ENCODE assay signal across 21 cellular contexts in genomic region chr1:240139511-240139910, GRCh38. TPM values are rescaled to one million over a fixed set of nuclear protein-coding genes. Genes with fewer than 3 reads are reported as not detected.
A peak's percentile ranks its signal among the peaks of the same experiment; 100 is the strongest.
DNase-seq lines count a peak whose midpoint lies in the region; ATAC-seq, FAIRE-seq and TF ChIP-seq lines count a peak whose summit lies in the region.
"Had no signal": no experiment of that assay in that cellular context is flagged by ENCODE, and none has a peak within 500 bp of the region (broad histone marks: within the 10 kb centered on the region; RNA-seq: fewer than 3 reads in every experiment).

No MANE protein-coding gene starts in this region.

- no peak overlapping the region for H3K4me2 ChIP-seq in mesendoderm (ENCODE audit: low read length)
- no peak overlapping the region for H3K4me2 ChIP-seq in GM23338
- H3K4me2 ChIP-seq: BLaER1 had no signal

- H3K27ac ChIP-seq in esophagus muscularis mucosa (replicated peaks in 1 of 4) = no peak overlapping the region
- no peak overlapping the region for H3K27ac ChIP-seq in mesendoderm (ENCODE audit: low read depth, low read length)
- no peak overlapping the region for H3K27ac ChIP-seq in kidney (ENCODE audit: low read depth in 2 of 2, low read length in 2 of 2)
- no peak overlapping the region for H3K27ac ChIP-seq in left ventricle myocardium inferior (replicated peaks)
- H3K27ac ChIP-seq in GM23338 (ENCODE audit: low read depth) = no peak overlapping the region
- H3K27ac ChIP-seq: BLaER1, GM23248 had no signal

- H3K36me3 Mint-ChIP-seq in GM23338 (ENCODE audit: low read depth) = no peaks in the 10 kb centered on the region
- H3K36me3 Mint-ChIP-seq: CD14-positive monocyte; CD4-positive, alpha-beta memory T cell; IgD-negative memory B cell had no signal

- no peaks in the 10 kb centered on the region for H4K20me1 ChIP-seq in GM23338 (replicated peaks; ENCODE audit: insufficient read depth)
- H4K20me1 ChIP-seq: BLaER1 had no signal

- peaks cover 24% of the 10 kb centered on the region for H3K4me1 Mint-ChIP-seq in GM23338
- H3K4me1 Mint-ChIP-seq: CD14-positive monocyte; CD4-positive, alpha-beta memory T cell; IgD-negative memory B cell had no signal

- intact Hi-C loops in esophagus muscularis mucosa (cut with DNase I) = no loop called here
- intact Hi-C loops in kidney (cut with DNase I) = no loop called here
- intact Hi-C loops in left ventricle myocardium inferior (cut with micrococcal nuclease) = no loop called here

- TF ChIP-seq CTCF in D721Med (IDR thresholded peaks at IDR 0.05; ENCODE audit: insufficient read depth, missing control alignments) = no peak
- TF ChIP-seq CTCF in esophagus muscularis mucosa (IDR thresholded peaks at IDR 0.05) = no peak
- TF ChIP-seq CTCF in kidney (IDR thresholded peaks at IDR 0.05; ENCODE audit: borderline replicate concordance, extremely low read depth, insufficient read depth) = no peak
- no peak for TF ChIP-seq CTCF in left ventricle myocardium inferior (IDR thresholded peaks at IDR 0.05; ENCODE audit: borderline replicate concordance)
- TF ChIP-seq CTCF in GM23338 (conservative IDR thresholded peaks at IDR 0.05; ENCODE audit: low read depth in 2 of 2) = no peak

- WGBS in esophagus muscularis mucosa = 86% methylated on average over 5 of the region's 5 CpGs
- WGBS in mesendoderm (ENCODE audit: extremely low coverage, insufficient coverage, low lambda C conversion rate) = no CpG with 5 or more reads among the region's 5 CpGs

- no peaks in the 10 kb centered on the region for H3K9me2 ChIP-seq in GM23338 (ENCODE audit: insufficient read depth)

- H4K8ac ChIP-seq in mesendoderm (ENCODE audit: low read depth, low read length) = no peak overlapping the region

- no peak overlapping the region for H2AFZ ChIP-seq in GM23338
- H2AFZ ChIP-seq: GM23248 had no signal

- no peak overlapping the region for H2BK5ac ChIP-seq in mesendoderm (ENCODE audit: low read length)

- H3K27me3 Mint-ChIP-seq in GM23338 (ENCODE audit: insufficient read depth, low read depth, poor library complexity) = peaks cover 2% of the 10 kb centered on the region
- H3K27me3 Mint-ChIP-seq: CD4-positive, alpha-beta memory T cell; IgD-negative memory B cell had no signal

- TF ChIP-seq EP300 in esophagus muscularis mucosa (IDR thresholded peaks at IDR 0.05) = no peak

- peak; percentile 67 for FAIRE-seq in D721Med (lab: Jason Lieb, UNC)
- FAIRE-seq in kidney (lab: Jason Lieb, UNC) = no peak
- FAIRE-seq: GM12891, HepG2 had no signal

- H2BK15ac ChIP-seq in mesendoderm (replicated peaks; ENCODE audit: low read depth) = no peak overlapping the region

- H3K23ac ChIP-seq in mesendoderm (ENCODE audit: low read length) = no peak overlapping the region

- H3K4me3 Mint-ChIP-seq in GM23338 = no peak overlapping the region
- H3K4me3 Mint-ChIP-seq: CD14-positive monocyte; CD4-positive, alpha-beta memory T cell; IgD-negative memory B cell had no signal

- H3K18ac ChIP-seq in mesendoderm (ENCODE audit: low read length) = no peak overlapping the region

- no peaks in the 10 kb centered on the region for H3K9me3 Mint-ChIP-seq in GM23338
- H3K9me3 Mint-ChIP-seq: H9 had no signal

- peak overlapping the region; percentile 64 for H2AK5ac ChIP-seq in mesendoderm (ENCODE audit: low read length)

- ATAC-seq in GM23338 = no peak
- ATAC-seq: HepG2 had no signal

- H3K9me3 ChIP-seq in esophagus muscularis mucosa (no peaks in the 10 kb centered on the region), kidney (ENCODE audit: control insufficient read depth in 1 of 2, low read length in 2 of 2) (no peaks in the 10 kb centered on the region), left ventricle myocardium inferior (replicated peaks) (no peaks in the 10 kb centered on the region)
- H3K9me3 ChIP-seq: BLaER1 had no signal

- H3K4me1 ChIP-seq in esophagus muscularis mucosa (no peaks in the 10 kb centered on the region), mesendoderm (ENCODE audit: control insufficient read depth, low read depth, low read length) (peaks cover 7% of the 10 kb centered on the region), kidney (ENCODE audit: control insufficient read depth in 1 of 2, insufficient read depth in 1 of 2, low read depth in 1 of 2, low read length in 2 of 2) (no peaks in the 10 kb centered on the region), left ventricle myocardium inferior (no peaks in the 10 kb centered on the region), GM23338 (ENCODE audit: insufficient read depth) (peaks cover 4% of the 10 kb centered on the region)
- H3K4me1 ChIP-seq: BLaER1 had no signal

- H3K36me3 ChIP-seq in esophagus muscularis mucosa (no peaks in the 10 kb centered on the region), mesendoderm (ENCODE audit: control insufficient read depth, insufficient read depth, low read length) (no peaks in the 10 kb centered on the region), kidney (ENCODE audit: control insufficient read depth in 1 of 2, insufficient read depth in 2 of 2, low read length in 2 of 2) (no peaks in the 10 kb centered on the region), left ventricle myocardium inferior (no peaks in the 10 kb centered on the region), GM23338 (ENCODE audit: insufficient read depth) (no peaks in the 10 kb centered on the region)
- H3K36me3 ChIP-seq: BLaER1 had no signal

- H3K4me3 ChIP-seq in esophagus muscularis mucosa = no peak overlapping the region
- H3K4me3 ChIP-seq in mesendoderm (ENCODE audit: low read length) = no peak overlapping the region
- H3K4me3 ChIP-seq in kidney (ENCODE audit: low read length in 2 of 2) = no peak overlapping the region
- H3K4me3 ChIP-seq in left ventricle myocardium inferior = no peak overlapping the region
- H3K4me3 ChIP-seq in GM23338 = no peak overlapping the region
- H3K4me3 ChIP-seq: BLaER1, GM23248 had no signal

- no peak overlapping the region for H3K4ac ChIP-seq in mesendoderm (ENCODE audit: low read depth, low read length)

- no peaks in the 10 kb centered on the region for H3K27me3 ChIP-seq in esophagus muscularis mucosa
- no peaks in the 10 kb centered on the region for H3K27me3 ChIP-seq in mesendoderm (ENCODE audit: insufficient read depth, low read length, poor library complexity)
- peaks cover 35% of the 10 kb centered on the region for H3K27me3 ChIP-seq in left ventricle myocardium inferior (ENCODE audit: low read depth)
- no peaks in the 10 kb centered on the region for H3K27me3 ChIP-seq in GM23338 (ENCODE audit: insufficient read depth)
- H3K27me3 ChIP-seq: BLaER1 had no signal

- no peak for TF ChIP-seq POLR2A in esophagus muscularis mucosa (IDR thresholded peaks at IDR 0.05; ENCODE audit: low read depth)

- no peaks in the 10 kb centered on the region for H3K79me1 ChIP-seq in mesendoderm (ENCODE audit: low read length)

- DNase-seq in D721Med (ENCODE audit: insufficient read length, low spot score) (no peak), amniotic epithelial cell (ENCODE audit: low read depth) (peak; percentile 17), esophagus muscularis mucosa (ENCODE audit: extremely low spot score) (peak; percentile 68), mesendoderm (peak; percentile 61), kidney (no peak), left ventricle myocardium inferior (no peak), mesenteric fat pad (ENCODE audit: low spot score) (no peak), GM23338 (ENCODE audit: low spot score) (no peak)
- DNase-seq: 8988T; CD4-positive, alpha-beta memory T cell; DND-41; EL; GM23248 had no signal

- no peak overlapping the region for H3K27ac Mint-ChIP-seq in GM23338
- H3K27ac Mint-ChIP-seq: CD14-positive monocyte; CD4-positive, alpha-beta memory T cell; H9; IgD-negative memory B cell had no signal

- H4K5ac ChIP-seq in mesendoderm (ENCODE audit: low read length) = no peak overlapping the region

- H3K9ac ChIP-seq in mesendoderm (ENCODE audit: low read length) (no peak overlapping the region), kidney (ENCODE audit: low read length in 2 of 2) (no peak overlapping the region)
- H3K9ac ChIP-seq: BLaER1, GM23248 had no signal

- no peak overlapping the region for H2BK120ac ChIP-seq in mesendoderm (ENCODE audit: low read depth, low read length)

- no peaks in the 10 kb centered on the region for H3K79me2 ChIP-seq in mesendoderm (ENCODE audit: control insufficient read depth, insufficient read depth, low read length)
- H3K79me2 ChIP-seq in GM23338 (replicated peaks; ENCODE audit: insufficient read depth) = no peaks in the 10 kb centered on the region

- H3F3A ChIP-seq in GM23338 (replicated peaks; ENCODE audit: low read depth) = no peaks in the 10 kb centered on the region

- peak overlapping the region; percentile 44 for H3K56ac ChIP-seq in mesendoderm (ENCODE audit: low read length)

TF ChIP-seq in GM23338, 12 proteins besides CTCF, POLR2A, EP300 and RAD21 (continues in another document):
- TF ChIP-seq REST (IDR thresholded peaks at IDR 0.05; ENCODE audit: unreplicated experiment) = no peak
- TF ChIP-seq EZH2phosphoT487 (IDR thresholded peaks at IDR 0.05; ENCODE audit: unreplicated experiment) = no peak

RNA-seq across cellular contexts. Expression of gene FMN2, which starts 47.8 kb away (rescaled TPM):
- total RNA-seq in esophagus muscularis mucosa (1 to 10 TPM in 3 of 4 donors, under 1 TPM in 1; 0.32 to 2.5 (median 1.4) TPM), kidney (0.06 TPM), left ventricle myocardium inferior (not detected), mesenteric fat pad (0.48 TPM)
- 2.0 TPM for polyA plus RNA-seq in mesendoderm (2013, experiment 1 of 2)
- polyA plus RNA-seq in mesendoderm (2013, experiment 2 of 2) = 1.9 TPM
- polyA plus RNA-seq in kidney (ENCODE audit: insufficient read depth, low read depth, low replicate concordance) (3.4 TPM), GM23338 (2016; fragmentation: Nextera tagmentation; extraction: Ambion mirVana) (1.4 and 1.5 TPM in 2 replicates)
- total RNA-seq in GM23338 (2014; rRNA removed; shearing (Covaris generic)) = 2.5 and 6.0 TPM in 2 replicates
- total RNA-seq: A673; CD4-positive, alpha-beta memory T cell; G401; HepG2 had no signal
- polyA plus RNA-seq: CD14-positive monocyte; CD4-positive, alpha-beta memory T cell; HepG2; IgD-negative memory B cell had no signal

Comparison
In these comparisons a context has a peak if more than half of its experiments do, and no peak if none do; other contexts are left out.
1. DNase-seq: peak in amniotic epithelial cell (single experiment), esophagus muscularis mucosa (single experiment) and mesendoderm (single experiment); none in D721Med (single experiment), kidney (single experiment), left ventricle myocardium inferior (single experiment), mesenteric fat pad (single experiment) and GM23338 (single experiment).